Comparison of ENCODE assay signal across 18 cellular contexts in the genomic region with DNA sequence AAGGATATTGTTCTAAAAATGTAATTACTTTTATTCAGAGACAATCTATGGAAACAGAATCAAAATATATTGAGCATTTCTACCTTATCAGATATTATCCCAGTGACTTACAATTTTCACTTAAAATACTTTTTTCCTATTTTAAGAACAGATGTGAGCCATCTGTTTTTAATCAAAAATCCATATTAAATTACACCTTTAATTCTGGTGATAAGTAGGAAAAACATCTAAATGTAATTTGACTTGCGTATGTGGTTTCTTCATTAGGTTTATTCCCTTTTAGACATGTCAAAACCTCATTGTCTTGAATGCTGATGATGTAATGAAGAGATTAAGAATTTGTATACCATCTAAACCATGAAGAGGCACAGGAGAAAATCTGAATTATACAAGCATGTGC.
"Had no signal": no experiment of that assay in that cellular context is flagged by ENCODE, and none has a peak within 500 bp of the region (broad histone marks: within the 10 kb centered on the region; RNA-seq: fewer than 3 reads in every experiment).

No MANE protein-coding gene starts in this region.

- H3K27ac ChIP-seq: coronary artery, dorsolateral prefrontal cortex, esophagus muscularis mucosa, foreskin keratinocyte, gastrocnemius medialis, heart right ventricle, left lung, lower lobe of right lung had no signal

- ATAC-seq: foreskin keratinocyte, gastrocnemius medialis, heart right ventricle, left cardiac atrium, left lung, left ventricle myocardium superior, lower lobe of right lung, mucosa of descending colon had no signal

- H3K36me3 ChIP-seq: esophagus muscularis mucosa, gastrocnemius medialis, heart right ventricle, left lung, lower lobe of right lung had no signal

- H3K4me3 ChIP-seq: coronary artery, dorsolateral prefrontal cortex, esophagus muscularis mucosa, gastrocnemius medialis, heart right ventricle, left lung, lower lobe of right lung, mucosa of descending colon had no signal

- H3K27me3 ChIP-seq: dorsolateral prefrontal cortex, esophagus muscularis mucosa, foreskin keratinocyte, gastrocnemius medialis, heart right ventricle, left lung had no signal

- DNase-seq: dermis blood vessel endothelial cell; dorsolateral prefrontal cortex; effector CD4-positive, alpha-beta T cell; effector memory CD4-positive, alpha-beta T cell; foreskin keratinocyte; gastrocnemius medialis; glutamatergic neuron; head of caudate nucleus; heart right ventricle; hippocampal formation; left cardiac atrium; left lung; left ventricle myocardium superior; lower lobe of right lung; mesenchymal stem cell; mucosa of descending colon had no signal

- H3K9me3 ChIP-seq: esophagus muscularis mucosa, gastrocnemius medialis, lower lobe of right lung, mucosa of descending colon had no signal

- H3K4me1 ChIP-seq: esophagus muscularis mucosa, foreskin keratinocyte, gastrocnemius medialis, heart right ventricle, left lung, lower lobe of right lung had no signal
